9 cellular contexts compared by ENCODE assay signal in genomic region chr7:22885824-22886255, GRCh38.
DNase-seq lines count a peak whose midpoint lies in the region; ATAC-seq and TF ChIP-seq lines count a peak whose summit lies in the region.
"Had no signal": no experiment of that assay in that cellular context is flagged by ENCODE, and none has a peak within 500 bp of the region (broad histone marks: within the 10 kb centered on the region; RNA-seq: fewer than 3 reads in every experiment).

No MANE protein-coding gene starts in this region.

- H3K27ac ChIP-seq in HL-60 (replicated peaks) = no peak overlapping the region
- no peak overlapping the region for H3K27ac ChIP-seq in left lung
- H3K27ac ChIP-seq in substantia nigra (ENCODE audit: low read depth, low read length, poor library complexity, severe bottlenecking) = no peak overlapping the region
- H3K27ac ChIP-seq: thoracic aorta had no signal

- H3K4me1 ChIP-seq in left lung = peaks cover 0 to 6% of the 10 kb centered on the region in 2 donors

- intact Hi-C loops in left lung (cut with DNase I) = no loop called here

- no peaks in the 10 kb centered on the region for H3K9me3 ChIP-seq in left lung
- H3K9me3 ChIP-seq: thoracic aorta had no signal

- ATAC-seq in GM21381 (IDR thresholded peaks at IDR 0.05; ENCODE audit: unreplicated experiment) = peak; percentile 86
- ATAC-seq in activated CD4-positive, CD25-positive, alpha-beta regulatory T cell treated with anti-CD3 and anti-CD28 coated beads, Interleukin-2, amount 50 U/mL, for 24 hours = peak; percentile 75 to 76
- peak; percentile 16 for ATAC-seq in left lung

- H3K4me3 ChIP-seq in HL-60 (replicated peaks; ENCODE audit: insufficient read depth, low read length) = no peak overlapping the region
- no peak overlapping the region for H3K4me3 ChIP-seq in left lung
- H3K4me3 ChIP-seq: thoracic aorta had no signal

- no peaks in the 10 kb centered on the region for H3K27me3 ChIP-seq in HL-60 (ENCODE audit: insufficient read depth, poor library complexity, severe bottlenecking)
- H3K27me3 ChIP-seq in left lung = no peaks in the 10 kb centered on the region

- TF ChIP-seq CTCF in HL-60 (IDR thresholded peaks at IDR 0.05; ENCODE audit: insufficient read depth, low read length) (no peak), left lung (IDR thresholded peaks at IDR 0.05) (no peak)

- peak; percentile 28 for DNase-seq in ELR (ENCODE audit: low read depth)
- DNase-seq in HL-60 (ENCODE audit: low read depth in 1 of 2, low spot score in 1 of 2) = peak; percentile 12 to 55
- no peak for DNase-seq in left lung
- DNase-seq in midbrain (lab: John Stamatoyannopoulos, UW) = no peak
- DNase-seq in substantia nigra (lab: John Stamatoyannopoulos, UW) = no peak
- DNase-seq in C1 segment of cervical spinal cord (lab: John Stamatoyannopoulos, UW) = no peak

- no peaks in the 10 kb centered on the region for H3K36me3 ChIP-seq in left lung
- H3K36me3 ChIP-seq: thoracic aorta had no signal

Comparison
In these comparisons a context has a peak if more than half of its experiments do, and no peak if none do; other contexts are left out.
1. DNase-seq: peak in ELR (single experiment) and HL-60 (2 of 2); none in left lung (0 of 2), midbrain (single experiment), substantia nigra (0 of 49) and C1 segment of cervical spinal cord (0 of 14).
2. ATAC-seq: peak in every context shown above with its lines; median percentile 86 in GM21381; 76 in activated CD4-positive, CD25-positive, alpha-beta regulatory T cell treated with anti-CD3 and anti-CD28 coated beads, Interleukin-2, amount 50 U/mL, for 24 hours; 16 in left lung.